Comparison of ENCODE assay signal across 25 cellular contexts in the genomic region with DNA sequence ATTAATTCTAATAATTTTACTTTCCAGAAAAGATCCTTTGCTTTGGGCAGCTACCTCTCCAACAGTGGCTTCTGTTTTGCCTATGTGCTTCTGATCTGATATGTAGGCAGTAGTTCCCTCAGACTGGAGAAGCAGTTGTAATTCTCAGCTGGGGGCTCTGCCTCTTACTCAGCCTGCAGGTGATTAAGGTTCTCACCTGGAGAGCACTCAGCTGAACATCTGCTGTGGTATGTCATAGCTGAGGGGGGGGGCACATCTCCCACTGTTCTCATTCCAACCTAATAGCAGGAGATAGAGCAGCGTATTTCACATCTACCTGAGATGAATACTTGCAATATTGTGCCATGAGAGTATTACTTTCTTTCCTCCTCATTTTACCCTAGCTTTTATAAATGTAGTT.
"Had no signal": no experiment of that assay in that cellular context is flagged by ENCODE, and none has a peak within 500 bp of the region (broad histone marks: within the 10 kb centered on the region; RNA-seq: fewer than 3 reads in every experiment).

No MANE protein-coding gene starts in this region.

- DNase-seq: cortex of kidney; foreskin keratinocyte; heart left ventricle; kidney; midbrain; naive thymus-derived CD4-positive, alpha-beta T cell; right lobe of liver; small intestine; stimulated activated CD4-positive, alpha-beta T cell treated with anti-CD3 and anti-CD28 coated beads, Interleukin-15, amount 100 ng/mL, for 24 hours; stimulated activated CD4-positive, alpha-beta T cell treated with anti-CD3 and anti-CD28 coated beads, Interleukin-2, amount 100 ng/mL, for 48 hours; stimulated activated naive B cell treated with anti-CD40 and anti-IgM and Interleukin-4, amounts not matched to agents 10 μg/mL and 1 μg/mL and 100 μg/mL, for 72 hours; upper lobe of left lung had no signal

- H3K9me3 ChIP-seq: esophagus muscularis mucosa, gastroesophageal sphincter, right lobe of liver, thoracic aorta, upper lobe of left lung had no signal

- H3K4me3 ChIP-seq: esophagus muscularis mucosa, gastroesophageal sphincter, heart left ventricle, hepatocyte, lung, neural progenitor cell, right lobe of liver, thoracic aorta, tibial nerve, upper lobe of left lung had no signal

- H3K27ac ChIP-seq: esophagus muscularis mucosa, foreskin keratinocyte, gastroesophageal sphincter, heart left ventricle, hepatocyte, neural progenitor cell, parathyroid adenoma, right lobe of liver, thoracic aorta, tibial nerve, upper lobe of left lung had no signal

- H3K4me3 Mint-ChIP-seq: memory B cell; naive thymus-derived CD4-positive, alpha-beta T cell; nephron; neural progenitor cell; stimulated activated naive B cell treated with anti-CD40 and anti-IgM and Interleukin-4, amounts not matched to agents 10 μg/mL and 1 μg/mL and 100 μg/mL, for 72 hours; stimulated activated naive CD8-positive, alpha-beta T cell treated with anti-CD3 and anti-CD28 coated beads, Interleukin-15, Interleukin-2, amounts not matched to agents 100 ng/mL and 50 ng/mL, for 24 hours had no signal

- H3K36me3 Mint-ChIP-seq: memory B cell; naive thymus-derived CD4-positive, alpha-beta T cell; neural progenitor cell; stimulated activated naive B cell treated with anti-CD40 and anti-IgM and Interleukin-4, amounts not matched to agents 10 μg/mL and 1 μg/mL and 100 μg/mL, for 72 hours had no signal

- H3K27me3 ChIP-seq: esophagus muscularis mucosa, foreskin keratinocyte, gastroesophageal sphincter, heart left ventricle, hepatocyte, neural progenitor cell, right lobe of liver, tibial nerve, upper lobe of left lung had no signal

- H3K27me3 Mint-ChIP-seq: memory B cell; naive thymus-derived CD4-positive, alpha-beta T cell; progenitor cell of endocrine pancreas; stimulated activated naive B cell treated with anti-CD40 and anti-IgM and Interleukin-4, amounts not matched to agents 10 μg/mL and 1 μg/mL and 100 μg/mL, for 72 hours; stimulated activated naive CD8-positive, alpha-beta T cell treated with anti-CD3 and anti-CD28 coated beads, Interleukin-15, Interleukin-2, amounts not matched to agents 100 ng/mL and 50 ng/mL, for 24 hours had no signal

- H3K27ac Mint-ChIP-seq: memory B cell; naive thymus-derived CD4-positive, alpha-beta T cell; nephron; neural progenitor cell; progenitor cell of endocrine pancreas; stimulated activated naive B cell treated with anti-CD40 and anti-IgM and Interleukin-4, amounts not matched to agents 10 μg/mL and 1 μg/mL and 100 μg/mL, for 72 hours; stimulated activated naive CD8-positive, alpha-beta T cell treated with anti-CD3 and anti-CD28 coated beads, Interleukin-15, Interleukin-2, amounts not matched to agents 100 ng/mL and 50 ng/mL, for 24 hours had no signal

- ATAC-seq: foreskin keratinocyte; gastroesophageal sphincter; heart left ventricle; left lobe of liver; naive thymus-derived CD4-positive, alpha-beta T cell; right lobe of liver; stimulated activated naive B cell treated with anti-CD40 and anti-IgM and Interleukin-4, amounts not matched to agents 10 μg/mL and 1 μg/mL and 100 μg/mL, for 72 hours had no signal

- H3K4me1 ChIP-seq: esophagus muscularis mucosa, foreskin keratinocyte, gastroesophageal sphincter, heart left ventricle, neural progenitor cell, parathyroid adenoma, right lobe of liver, tibial nerve, upper lobe of left lung had no signal

- H3K4me1 Mint-ChIP-seq: memory B cell; naive thymus-derived CD4-positive, alpha-beta T cell; nephron; stimulated activated naive B cell treated with anti-CD40 and anti-IgM and Interleukin-4, amounts not matched to agents 10 μg/mL and 1 μg/mL and 100 μg/mL, for 72 hours had no signal

- H3K36me3 ChIP-seq: esophagus muscularis mucosa, gastroesophageal sphincter, heart left ventricle, neural progenitor cell, right lobe of liver, thoracic aorta, tibial nerve, upper lobe of left lung had no signal
